In the genomic region with DNA sequence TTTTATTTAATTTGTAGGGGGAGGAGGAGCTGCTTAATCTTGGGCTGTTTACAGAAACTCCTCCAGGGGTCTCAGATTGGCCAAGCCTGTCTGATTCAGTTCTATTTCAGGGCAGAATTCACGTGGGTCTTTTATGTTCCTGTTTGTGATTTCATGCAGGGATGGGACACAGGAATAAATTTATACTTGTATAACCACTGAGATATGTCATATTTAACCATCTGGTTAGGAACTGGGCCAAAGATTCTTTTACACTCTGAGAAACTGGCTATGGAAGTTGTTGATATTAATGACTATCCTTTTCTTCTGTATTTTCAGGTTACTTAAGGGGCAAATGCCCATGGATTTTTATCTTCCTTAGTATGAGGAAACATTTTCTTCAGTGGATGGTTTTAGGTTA, we compare ENCODE assay signal across 23 cellular contexts.
DNase-seq lines count a peak whose midpoint lies in the region; ATAC-seq and TF ChIP-seq lines count a peak whose summit lies in the region.
"Had no signal": no experiment of that assay in that cellular context is flagged by ENCODE, and none has a peak within 500 bp of the region (broad histone marks: within the 10 kb centered on the region; RNA-seq: fewer than 3 reads in every experiment).

No MANE protein-coding gene starts in this region.

- TF ChIP-seq CTCF in fibroblast of lung (conservative IDR thresholded peaks at IDR 0.05 in 1 of 2, IDR thresholded peaks at IDR 0.05 in 1 of 2; ENCODE audit: low read depth in 1 of 2, low read length in 2 of 2) (no peak), osteocyte (IDR thresholded peaks at IDR 0.05) (no peak)

- H3K36me3 Mint-ChIP-seq in osteocyte (ENCODE audit: unreplicated experiment) = no peaks in the 10 kb centered on the region

- ATAC-seq in SK-N-SH treated with all-trans-retinoic acid at 6 μM for 48 hours (peak; percentile 77), HG02981 (IDR thresholded peaks at IDR 0.05; ENCODE audit: unreplicated experiment) (no peak)
- ATAC-seq: heart right ventricle, mucosa of descending colon, right cardiac atrium had no signal

- H3K4me3 Mint-ChIP-seq in osteocyte (ENCODE audit: unreplicated experiment) = no peak overlapping the region
- H3K4me3 Mint-ChIP-seq: activated B cell treated with CpG ODN at 0.5 μM for 24 hours; activated CD4-positive, alpha-beta memory T cell treated with anti-CD3 and anti-CD28 coated beads, Interleukin-2, amount 10 ng/mL, durations not matched to agents 7 days and 5 days had no signal

- no peak overlapping the region for H3K9ac ChIP-seq in fibroblast of lung (ENCODE audit: insufficient read depth, low read length)

- DNase-seq in EH (ENCODE audit: low read depth) = peak; percentile 30
- DNase-seq in fibroblast of lung (ENCODE audit: low read depth in 2 of 2) = peak; percentile 59 to 74
- DNase-seq in osteocyte (ENCODE audit: extremely low spot score, unreplicated experiment) = no peak
- DNase-seq in stimulated activated CD4-positive, alpha-beta T cell treated with anti-CD3 and anti-CD28 coated beads, Interleukin-12 subunit alpha, Interleukin-12 subunit beta, amount 100 ng/mL, for 4 hours = no peak
- no peak for DNase-seq in MG63
- no peak for DNase-seq in NCI-H748 (lab: John Stamatoyannopoulos, UW; ENCODE audit: unreplicated experiment)
- DNase-seq: activated B cell treated with CpG ODN at 0.5 μM for 24 hours; activated CD4-positive, alpha-beta memory T cell treated with anti-CD3 and anti-CD28 coated beads, Interleukin-2, amount 10 ng/mL, durations not matched to agents 7 days and 5 days; activated gamma-delta T cell treated with Interleukin-2 at 50 U/mL for 16 hours; activated T-cell treated with anti-CD3 and anti-CD28 coated beads for 4 hours; central memory CD4-positive, alpha-beta T cell; GF-D8; heart right ventricle; left ventricle myocardium inferior; mucosa of descending colon; NCI-H1048; NCI-H187 treated with DMSO at 0.1 percent for 48 hours; NCI-H345; right cardiac atrium; RPMI8226; T-helper 9 cell had no signal

- no peak overlapping the region for H2AFZ ChIP-seq in fibroblast of lung (ENCODE audit: low read length)

- no peaks in the 10 kb centered on the region for H3K79me2 ChIP-seq in fibroblast of lung (ENCODE audit: control insufficient read depth, insufficient read depth, low read length)

- peaks cover 5% of the 10 kb centered on the region for H3K9me3 Mint-ChIP-seq in osteocyte (ENCODE audit: unreplicated experiment)
- H3K9me3 Mint-ChIP-seq: activated CD4-positive, alpha-beta memory T cell treated with anti-CD3 and anti-CD28 coated beads, Interleukin-2, amount 10 ng/mL, durations not matched to agents 7 days and 5 days had no signal

- no peaks in the 10 kb centered on the region for H3K27me3 Mint-ChIP-seq in osteocyte (ENCODE audit: unreplicated experiment)
- H3K27me3 Mint-ChIP-seq: activated B cell treated with CpG ODN at 0.5 μM for 24 hours; activated CD4-positive, alpha-beta memory T cell treated with anti-CD3 and anti-CD28 coated beads, Interleukin-2, amount 10 ng/mL, durations not matched to agents 7 days and 5 days had no signal

- H3K27ac ChIP-seq in fibroblast of lung (ENCODE audit: insufficient read depth, low read length) = no peak overlapping the region
- H3K27ac ChIP-seq: heart right ventricle, left ventricle myocardium inferior had no signal

- H3K4me1 Mint-ChIP-seq in osteocyte (ENCODE audit: unreplicated experiment) = peaks cover 15% of the 10 kb centered on the region
- H3K4me1 Mint-ChIP-seq: activated B cell treated with CpG ODN at 0.5 μM for 24 hours; activated CD4-positive, alpha-beta memory T cell treated with anti-CD3 and anti-CD28 coated beads, Interleukin-2, amount 10 ng/mL, durations not matched to agents 7 days and 5 days had no signal

- no peaks in the 10 kb centered on the region for H4K20me1 ChIP-seq in fibroblast of lung (ENCODE audit: control insufficient read depth, extremely low read depth, insufficient read depth, low read length)

- H3K36me3 ChIP-seq in fibroblast of lung (ENCODE audit: control insufficient read depth, insufficient read depth, low read length) (no peaks in the 10 kb centered on the region), MG63 (no peaks in the 10 kb centered on the region)
- H3K36me3 ChIP-seq: heart right ventricle, left ventricle myocardium inferior had no signal

- H3K4me3 ChIP-seq in fibroblast of lung (replicated peaks in 1 of 4; ENCODE audit: control extremely low read depth in 1 of 4, insufficient read depth in 1 of 4, low read depth in 3 of 4, low read length in 4 of 4) (no peak overlapping the region), MG63 (no peak overlapping the region)
- H3K4me3 ChIP-seq: heart right ventricle, left ventricle myocardium inferior, mucosa of descending colon had no signal

- H3K4me2 ChIP-seq in fibroblast of lung (ENCODE audit: extremely low read depth, insufficient read depth, low read length) = no peak overlapping the region

- H3K9me3 ChIP-seq in fibroblast of lung (ENCODE audit: control insufficient read depth, insufficient read depth, low read depth, low read length) (no peaks in the 10 kb centered on the region), MG63 (no peaks in the 10 kb centered on the region)
- H3K9me3 ChIP-seq: heart right ventricle, left ventricle myocardium inferior, mucosa of descending colon had no signal

- H3K27ac Mint-ChIP-seq in osteocyte (ENCODE audit: unreplicated experiment) = peak overlapping the region; percentile 56
- H3K27ac Mint-ChIP-seq: activated B cell treated with CpG ODN at 0.5 μM for 24 hours; activated CD4-positive, alpha-beta memory T cell treated with anti-CD3 and anti-CD28 coated beads, Interleukin-2, amount 10 ng/mL, durations not matched to agents 7 days and 5 days had no signal

- H3K27me3 ChIP-seq in fibroblast of lung (ENCODE audit: control insufficient read depth, insufficient read depth, low read length) (no peaks in the 10 kb centered on the region), MG63 (no peaks in the 10 kb centered on the region)
- H3K27me3 ChIP-seq: heart right ventricle had no signal

- peaks cover 7% of the 10 kb centered on the region for H3K4me1 ChIP-seq in fibroblast of lung (ENCODE audit: control insufficient read depth, extremely low read depth, insufficient read depth, low read length)
- H3K4me1 ChIP-seq: heart right ventricle, left ventricle myocardium inferior had no signal

TF ChIP-seq in SK-N-SH treated with all-trans-retinoic acid at 6 μM for 48 hours, 23 proteins besides CTCF, POLR2A, EP300 and RAD21:
- TF ChIP-seq ARNTL (CRISPR knock-in tag; IDR thresholded peaks at IDR 0.05; ENCODE audit: borderline replicate concordance, low read depth) (no peak), ESRRG (CRISPR knock-in tag; IDR thresholded peaks at IDR 0.05) (no peak), GLIS3 (CRISPR knock-in tag; IDR thresholded peaks at IDR 0.05) (no peak), TOX (CRISPR knock-in tag; IDR thresholded peaks at IDR 0.05; ENCODE audit: borderline replicate concordance) (peak; percentile 15; the same call in 1 of the 2 replicates), ZNF70 (CRISPR knock-in tag; IDR thresholded peaks at IDR 0.05) (no peak), ZNF565 (CRISPR knock-in tag; conservative IDR thresholded peaks at IDR 0.05; ENCODE audit: low read depth) (no peak)
- TF ChIP-seq, protein P1, sequence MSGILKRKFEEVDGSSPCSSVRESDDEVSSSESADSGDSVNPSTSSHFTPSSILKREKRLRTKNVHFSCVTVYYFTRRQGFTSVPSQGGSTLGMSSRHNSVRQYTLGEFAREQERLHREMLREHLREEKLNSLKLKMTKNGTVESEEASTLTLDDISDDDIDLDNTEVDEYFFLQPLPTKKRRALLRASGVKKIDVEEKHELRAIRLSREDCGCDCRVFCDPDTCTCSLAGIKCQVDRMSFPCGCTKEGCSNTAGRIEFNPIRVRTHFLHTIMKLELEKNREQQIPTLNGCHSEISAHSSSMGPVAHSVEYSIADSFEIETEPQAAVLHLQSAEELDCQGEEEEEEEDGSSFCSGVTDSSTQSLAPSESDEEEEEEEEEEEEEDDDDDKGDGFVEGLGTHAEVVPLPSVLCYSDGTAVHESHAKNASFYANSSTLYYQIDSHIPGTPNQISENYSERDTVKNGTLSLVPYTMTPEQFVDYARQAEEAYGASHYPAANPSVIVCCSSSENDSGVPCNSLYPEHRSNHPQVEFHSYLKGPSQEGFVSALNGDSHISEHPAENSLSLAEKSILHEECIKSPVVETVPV (CRISPR knock-in tag; IDR thresholded peaks at IDR 0.05) = no peak
TF ChIP-seq in SK-N-SH treated with all-trans-retinoic acid at 6 μM for 48 hours: peak in this region for 1.

Comparison
In these comparisons a context has a peak if more than half of its experiments do, and no peak if none do; other contexts are left out.
1. DNase-seq: peak in EH (single experiment) and fibroblast of lung (2 of 2); none in osteocyte (single experiment), stimulated activated CD4-positive, alpha-beta T cell treated with anti-CD3 and anti-CD28 coated beads, Interleukin-12 subunit alpha, Interleukin-12 subunit beta, amount 100 ng/mL, for 4 hours (single experiment), MG63 (single experiment) and NCI-H748 (single experiment).